Comparison of ENCODE assay signal across 8 cellular contexts in the genomic region with DNA sequence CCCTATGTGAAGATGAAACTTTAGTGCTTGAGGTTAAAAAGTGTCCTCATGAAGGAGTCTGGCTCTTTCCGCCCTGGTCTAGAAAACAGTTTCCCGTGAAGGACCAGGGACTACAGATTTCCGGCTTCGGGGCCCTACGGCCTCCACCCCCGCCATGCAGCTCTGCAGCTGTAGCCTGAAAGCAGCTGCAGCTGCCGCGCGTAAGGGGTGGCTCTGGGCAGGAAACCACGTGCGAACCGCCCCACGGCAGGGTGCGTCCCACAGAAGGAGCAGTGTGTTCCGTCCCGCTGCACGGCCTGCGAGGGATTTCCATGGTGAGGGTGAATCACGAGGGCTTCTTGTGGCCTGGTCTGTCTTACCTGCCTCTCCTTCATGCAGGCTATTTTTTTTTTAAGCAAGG.
DNase-seq lines count a peak whose midpoint lies in the region; ATAC-seq and TF ChIP-seq lines count a peak whose summit lies in the region.

No MANE protein-coding gene starts in this region.

- no peak overlapping the region for H3K4me3 ChIP-seq in upper lobe of left lung

- H3K4me1 ChIP-seq in upper lobe of left lung = no peaks in the 10 kb centered on the region

- no peak for TF ChIP-seq POLR2A in upper lobe of left lung (IDR thresholded peaks at IDR 0.05)

- no peak overlapping the region for H3K27ac ChIP-seq in upper lobe of left lung

- ATAC-seq in upper lobe of left lung (ENCODE audit: low FRiP score in 2 of 2) (peak in 1 of 2 donors; percentile 34), GM19395 (IDR thresholded peaks at IDR 0.05; ENCODE audit: unreplicated experiment) (no peak)

- 54 to 69% methylated on average over 16 to 19 of the region's 19 CpGs for WGBS in upper lobe of left lung, 2 donors

- TF ChIP-seq CTCF in upper lobe of left lung (IDR thresholded peaks at IDR 0.05) = no peak

- H3K27me3 ChIP-seq in upper lobe of left lung = no peaks in the 10 kb centered on the region

- peak in 4 of 6 experiments; percentile 7 to 42 (median 27) for DNase-seq in stimulated activated naive CD4-positive, alpha-beta T cell (lab: John Stamatoyannopoulos, UW)
- DNase-seq in stimulated activated naive CD4-positive, alpha-beta T cell treated with Interleukin-2 at 50 U/mL for 16 hours (lab: John Stamatoyannopoulos, UW) = no peak
- DNase-seq in activated T-cell treated with anti-CD3 and anti-CD28 coated beads, Interleukin-2, amount 50 U/mL, for 1 hour = peak; percentile 56
- DNase-seq in myocyte (ENCODE audit: low read depth) = peak; percentile 80
- peak; percentile 35 to 84 for DNase-seq in upper lobe of left lung
- no peak for DNase-seq in MV-4-11 (lab: John Stamatoyannopoulos, UW)
- no peak for DNase-seq in NCI-H2196 treated with DMSO at 0.1 percent for 48 hours (lab: John Stamatoyannopoulos, UW; ENCODE audit: unreplicated experiment)

- TF ChIP-seq EP300 in upper lobe of left lung (IDR thresholded peaks at IDR 0.05) = peak in 2 of 4 donors; percentile 8 to 41

- H3K36me3 ChIP-seq in upper lobe of left lung = no peaks in the 10 kb centered on the region

- no peaks in the 10 kb centered on the region for H3K9me3 ChIP-seq in upper lobe of left lung

Comparison
In these comparisons a context has a peak if more than half of its experiments do, and no peak if none do; other contexts are left out.
1. DNase-seq: peak in stimulated activated naive CD4-positive, alpha-beta T cell (4 of 6), activated T-cell treated with anti-CD3 and anti-CD28 coated beads, Interleukin-2, amount 50 U/mL, for 1 hour (single experiment), myocyte (single experiment) and upper lobe of left lung (2 of 2); none in stimulated activated naive CD4-positive, alpha-beta T cell treated with Interleukin-2 at 50 U/mL for 16 hours (single experiment), MV-4-11 (single experiment) and NCI-H2196 treated with DMSO at 0.1 percent for 48 hours (single experiment).